ENCODE assay signal across 15 cellular contexts in genomic region chr1:24441996-24442668, GRCh38. TPM values are rescaled to one million over a fixed set of nuclear protein-coding genes. Genes with fewer than 3 reads are reported as not detected.
DNase-seq lines count a peak whose midpoint lies in the region; ATAC-seq, FAIRE-seq and TF ChIP-seq lines count a peak whose summit lies in the region.
"Had no signal": no experiment of that assay in that cellular context is flagged by ENCODE, and none has a peak within 500 bp of the region (broad histone marks: within the 10 kb centered on the region; RNA-seq: fewer than 3 reads in every experiment).

No MANE protein-coding gene starts in this region.

- no peak overlapping the region for H2BK120ac ChIP-seq in H1 (replicated peaks; ENCODE audit: low read depth, low read length)

- H3K9ac ChIP-seq in K562 (ENCODE audit: insufficient read depth in 1 of 2, low read depth in 2 of 2, low read length in 2 of 2), result no peak overlapping the region
- H3K9ac ChIP-seq in H1 (replicated peaks in 1 of 4; ENCODE audit: extremely low read depth in 1 of 4, low read depth in 3 of 4, low read length in 3 of 4), result no peak overlapping the region
- H3K9ac ChIP-seq: GM23248 had no signal

- intact Hi-C loops in left ventricle myocardium inferior (cut with micrococcal nuclease), result no loop called here
- intact Hi-C loops in cardiac septum (cut with DNase I), result no loop called here
- intact Hi-C loops in K562 (cut with micrococcal nuclease), result no loop called here
- intact Hi-C loops in tibial artery (cut with DNase I; ENCODE audit: low total_unique reads), result no loop called here
- intact Hi-C loops in pancreas (cut with DNase I), result no loop called here

- no peak overlapping the region for H3K18ac ChIP-seq in H1 (ENCODE audit: extremely low read depth, low read length)

- H2BK15ac ChIP-seq in H1 (ENCODE audit: low read length), result no peak overlapping the region

- TF ChIP-seq CTCF in left ventricle myocardium inferior (IDR thresholded peaks at IDR 0.05; ENCODE audit: borderline replicate concordance) (no peak), K562 (IDR thresholded peaks at IDR 0.05 in 2 of 3, conservative IDR thresholded peaks at IDR 0.05 in 1 of 3; ENCODE audit: insufficient read depth in 2 of 3, low read depth in 1 of 3, low read length in 3 of 3) (no peak), H1 (IDR thresholded peaks at IDR 0.05; ENCODE audit: control extremely low read depth in 1 of 3, insufficient read depth in 1 of 3, low read depth in 1 of 3, low read length in 3 of 3) (no peak), tibial artery (IDR thresholded peaks at IDR 0.05) (no peak), pancreas (IDR thresholded peaks at IDR 0.05) (no peak)

- peaks cover 13% of the 10 kb centered on the region for H3K36me3 ChIP-seq in left ventricle myocardium inferior
- peaks cover 41% of the 10 kb centered on the region for H3K36me3 ChIP-seq in K562 (ENCODE audit: control insufficient read depth, insufficient read depth, low read length)
- no peaks in the 10 kb centered on the region; a peak in 2 of 8 replicates for H3K36me3 ChIP-seq in H1 (ENCODE audit: control insufficient read depth in 2 of 4, insufficient read depth in 4 of 4, low read length in 3 of 4)
- peaks cover 0 to 20% (median 0%) of the 10 kb centered on the region in 3 donors for H3K36me3 ChIP-seq in tibial artery
- peaks cover 0 to 4% (median 0%) of the 10 kb centered on the region in 3 donors for H3K36me3 ChIP-seq in pancreas

- TF ChIP-seq EP300 in K562 (IDR thresholded peaks at IDR 0.05; ENCODE audit: low read length) (no peak), H1 (IDR thresholded peaks at IDR 0.05; ENCODE audit: borderline replicate concordance in 1 of 2, low read depth in 2 of 2, low read length in 2 of 2) (no peak)

- H3K36me3 Mint-ChIP-seq in activated naive CD4-positive, alpha-beta T cell treated with anti-CD3 and anti-CD28 coated beads, Interleukin-2, amount 50 U/mL, for 72 hours, result peaks cover 12 to 33% of the 10 kb centered on the region in 2 donors

- H3K27me3 ChIP-seq in left ventricle myocardium inferior (ENCODE audit: low read depth) (no peaks in the 10 kb centered on the region), K562 (ENCODE audit: control insufficient read depth in 2 of 2, insufficient read depth in 2 of 2, low read length in 2 of 2) (no peaks in the 10 kb centered on the region), H1 (replicated peaks in 1 of 4; ENCODE audit: control insufficient read depth in 3 of 4, extremely low read depth in 1 of 4, insufficient read depth in 3 of 4, low read length in 3 of 4) (no peaks in the 10 kb centered on the region), tibial artery (peaks cover 0 to 17% of the 10 kb centered on the region in 2 donors), pancreas (no peaks in the 10 kb centered on the region)

- WGBS in K562 (ENCODE audit: insufficient coverage, low coverage, missing lambda C conversion rate), result 87% methylated on average over 14 of the region's 14 CpGs
- WGBS in H1 (ENCODE audit: extremely low coverage in 1 of 2, insufficient coverage in 1 of 2, insufficient read length in 1 of 2, insufficient replicate concordance in 2 of 2, low coverage in 1 of 2, low lambda C conversion rate in 2 of 2, missing lambda C conversion rate in 1 of 2), 2 experiments, result 94% methylated on average over 14 of the region's 14 CpGs; no CpG with 5 or more reads in 1 of the 2 experiments
- 92 to 93% methylated on average over 14 of the region's 14 CpGs for WGBS in pancreas, 2 donors

- no peak for ATAC-seq in K562
- ATAC-seq in activated naive CD4-positive, alpha-beta T cell treated with anti-CD3 and anti-CD28 coated beads, Interleukin-2, amount 50 U/mL, for 72 hours, result no peak
- ATAC-seq in pancreas, result no peak
- ATAC-seq: GM12878 had no signal

- H3K27ac Mint-ChIP-seq in activated naive CD4-positive, alpha-beta T cell treated with anti-CD3 and anti-CD28 coated beads, Interleukin-2, amount 50 U/mL, for 72 hours, result no peak overlapping the region
- H3K27ac Mint-ChIP-seq: B cell had no signal

- peak overlapping the region; percentile 38 for H3K27ac ChIP-seq in left ventricle myocardium inferior (replicated peaks)
- H3K27ac ChIP-seq in K562 (ENCODE audit: extremely low read depth, low read depth, low read length), result no peak overlapping the region
- no peak overlapping the region for H3K27ac ChIP-seq in H1 (ENCODE audit: low read depth, low read length)
- no peak overlapping the region for H3K27ac ChIP-seq in tibial artery
- no peak overlapping the region for H3K27ac ChIP-seq in pancreas
- H3K27ac ChIP-seq: GM23248 had no signal

- no peaks in the 10 kb centered on the region for H3K23me2 ChIP-seq in H1 (ENCODE audit: low read depth, low read length)

- TF ChIP-seq RAD21 in K562 (CRISPR knock-in tag; conservative IDR thresholded peaks at IDR 0.05 in 1 of 2, IDR thresholded peaks at IDR 0.05 in 1 of 2) (no peak), H1 (IDR thresholded peaks at IDR 0.05 in 1 of 2, conservative IDR thresholded peaks at IDR 0.05 in 1 of 2; ENCODE audit: low read depth in 2 of 2, low read length in 2 of 2) (no peak)

- H3K79me2 ChIP-seq in K562 (ENCODE audit: control insufficient read depth, insufficient read depth, low read length) (peaks cover 4% of the 10 kb centered on the region; the same call in 1 of the 3 replicates), H1 (ENCODE audit: control insufficient read depth in 1 of 2, insufficient read depth in 2 of 2, low read length in 2 of 2) (no peaks in the 10 kb centered on the region)

- no peak overlapping the region for H4K5ac ChIP-seq in H1 (ENCODE audit: insufficient read length, low read depth, low read length)

- peaks cover 0 to 6% of the 10 kb centered on the region in 2 donors for H3K9me3 Mint-ChIP-seq in activated naive CD4-positive, alpha-beta T cell treated with anti-CD3 and anti-CD28 coated beads, Interleukin-2, amount 50 U/mL, for 72 hours
- H3K9me3 Mint-ChIP-seq: CD4-positive, alpha-beta T cell had no signal

- no peak overlapping the region for H2BK5ac ChIP-seq in H1 (ENCODE audit: low read depth, low read length)

- H3K4me1 ChIP-seq in left ventricle myocardium inferior (peaks cover 44% of the 10 kb centered on the region), K562 (replicated peaks in 1 of 2; ENCODE audit: control insufficient read depth in 2 of 2, insufficient read depth in 2 of 2, low read length in 2 of 2) (peaks cover 9 to 19% of the 10 kb centered on the region in 2 experiments; a peak in 4 of 5 replicates), H1 (replicated peaks in 1 of 4; ENCODE audit: control insufficient read depth in 3 of 4, insufficient read depth in 4 of 4, low read length in 3 of 4) (peaks cover 3 to 12% (median 5%) of the 10 kb centered on the region in 4 experiments), tibial artery (peaks cover 0 to 13% (median 0%) of the 10 kb centered on the region in 4 donors), pancreas (peaks cover 0 to 4% (median 0%) of the 10 kb centered on the region in 3 donors)

- H3K79me1 ChIP-seq in H1 (ENCODE audit: low read depth, low read length), result no peaks in the 10 kb centered on the region

- H3K14ac ChIP-seq in H1 (ENCODE audit: insufficient read length), result no peak overlapping the region

- H3K4me2 ChIP-seq in K562 (ENCODE audit: insufficient read depth, low read length) (no peak overlapping the region), H1 (ENCODE audit: insufficient read depth in 1 of 2, low read depth in 2 of 2, low read length in 2 of 2) (no peak overlapping the region)

- H3K9me3 ChIP-seq in left ventricle myocardium inferior (replicated peaks) (no peaks in the 10 kb centered on the region), K562 (replicated peaks; ENCODE audit: control insufficient read depth, insufficient read depth, low read depth, low read length) (no peaks in the 10 kb centered on the region), H1 (ENCODE audit: insufficient read depth in 2 of 2, low read depth in 1 of 2, low read length in 1 of 2) (no peaks in the 10 kb centered on the region), tibial artery (no peaks in the 10 kb centered on the region), pancreas (no peaks in the 10 kb centered on the region)

- peak overlapping the region; percentile 53; the same call in 1 of the 2 replicates for H4K8ac ChIP-seq in H1 (ENCODE audit: extremely low read depth, insufficient read depth, low read length)

- H3K9me1 ChIP-seq in K562 (ENCODE audit: control insufficient read depth, insufficient read depth, low read length), result no peaks in the 10 kb centered on the region

- POLR2A ChIA-PET in K562 (lab: Yijun Ruan, JAX) (interaction anchor here (0.8 to 1.5 kb wide), 8 partner anchors 10 to 280 kb away, joined by 3 to 8 read pairs (median 4); no protein-coding TSS in a partner anchor), H1 (lab: Charles Lee; ENCODE audit: partially characterized antibody) (interaction anchor here (1.2 kb wide), 1 partner anchor 10 kb away, joined by 3 read pairs; no protein-coding TSS in a partner anchor)

- H3K4ac ChIP-seq in H1 (replicated peaks; ENCODE audit: insufficient read length, low read depth, low read length), result no peak overlapping the region

- DNase-seq in left ventricle myocardium inferior, result no peak
- DNase-seq in cardiac septum (ENCODE audit: low spot score), result no peak
- no peak for DNase-seq in K562 (ENCODE audit: extremely low read depth in 1 of 4, low spot score in 3 of 4)
- DNase-seq in H1 (ENCODE audit: low read depth in 1 of 2, low spot score in 2 of 2), result no peak
- DNase-seq in tibial artery, result no peak
- no peak for DNase-seq in activated naive CD4-positive, alpha-beta T cell treated with anti-CD3 and anti-CD28 coated beads, Interleukin-2, amount 50 U/mL, for 72 hours (ENCODE audit: low spot score in 2 of 2)
- no peak for DNase-seq in pancreas
- DNase-seq: ACHN; CD4-positive, alpha-beta T cell; DMS79; H7 had no signal

- no peak overlapping the region for H3K56ac ChIP-seq in H1 (replicated peaks; ENCODE audit: insufficient read length, low read depth, low read length)

- H4K20me1 ChIP-seq in K562 (replicated peaks; ENCODE audit: control insufficient read depth, insufficient read depth, low read length), result 0 out of 2 replicates have a peak, but pooled peaks cover 3% of the 10 kb centered on the region
- no peaks in the 10 kb centered on the region for H4K20me1 ChIP-seq in H1 (replicated peaks in 1 of 2; ENCODE audit: control insufficient read depth in 1 of 2, insufficient read depth in 2 of 2, low read length in 2 of 2)

- in situ Hi-C loops in K562 (cut with MboI), result no loop called here

- no peak overlapping the region for H2BK20ac ChIP-seq in H1 (ENCODE audit: low read length)

- BruUV-seq in K562 (replicated peaks; lab: Mats Ljungman, UMichigan), result no TSS peak

- no peak overlapping the region for H4K91ac ChIP-seq in H1 (replicated peaks; ENCODE audit: insufficient read length, low read length)

- no peak overlapping the region for H3K23ac ChIP-seq in H1 (ENCODE audit: insufficient read length)

- H3K4me3 ChIP-seq in left ventricle myocardium inferior (no peak overlapping the region), K562 (no peak overlapping the region), H1 (ENCODE audit: extremely low read depth in 1 of 4, insufficient read depth in 2 of 4, low read depth in 3 of 4, low read length in 4 of 4) (no peak overlapping the region), tibial artery (no peak overlapping the region), pancreas (no peak overlapping the region)
- H3K4me3 ChIP-seq: GM12878, GM23248 had no signal

- no peak overlapping the region for H2AK5ac ChIP-seq in H1 (ENCODE audit: low read depth, low read length)

- TF ChIP-seq POLR2A in K562 (conservative IDR thresholded peaks at IDR 0.05), result no peak
- no peak for TF ChIP-seq POLR2A in H1 (IDR thresholded peaks at IDR 0.05; ENCODE audit: control extremely low read depth in 1 of 2, low read depth in 2 of 2, low read length in 2 of 2)

- CTCF ChIA-PET in K562 (lab: Yijun Ruan, JAX; ENCODE audit: low intra/inter-chr PET ratio), result no interaction called here
- CTCF ChIA-PET in H1 (lab: Charles Lee; ENCODE audit: partially characterized antibody), result interaction anchor here (0.9 to 1.4 kb wide), 5 partner anchors 10 to 64 kb away, joined by 3 to 5 read pairs (median 3); no protein-coding TSS in a partner anchor

- no peak for FAIRE-seq in K562 (lab: Jason Lieb, UNC)
- FAIRE-seq in H1 (lab: Jason Lieb, UNC), result no peak
- FAIRE-seq in pancreas (lab: Jason Lieb, UNC), result no peak
- FAIRE-seq: GM12878, GM18507 had no signal

- H2BK12ac ChIP-seq in H1 (ENCODE audit: low read depth, low read length), result no peak overlapping the region

- no peak overlapping the region for H2AFZ ChIP-seq in K562 (ENCODE audit: low read depth, low read length)
- no peak overlapping the region for H2AFZ ChIP-seq in H1 (ENCODE audit: low read length)
- H2AFZ ChIP-seq: GM23248 had no signal

RNA-seq across cellular contexts. Expression of gene NIPAL3, which starts 26.5 kb away (rescaled TPM):
- total RNA-seq in left ventricle myocardium inferior (30.1 TPM), cardiac septum (21.3 TPM), K562 (2014; rRNA removed) (15.4 and 24.7 TPM in 2 replicates), K562 (2014; rRNA removed; fragmentation: Illumina TruSeq; extraction: Trizol) (16.3 and 16.6 TPM in 2 replicates), K562 (2015; rRNA removed; fragmentation: Illumina TruSeq; extraction: Trizol) (11.3 and 11.4 TPM in 2 replicates), K562 (2021) (26.0 and 26.3 TPM in 2 replicates), pancreas (10 to 100 TPM; 16.1 to 25.4 (median 19.3) TPM)
- 55.9 and 56.4 TPM in 2 replicates for total RNA-seq in K562 (2011; cell fraction: chromatin; rRNA removed; ENCODE audit: low replicate concordance)
- 44.2 and 44.6 TPM in 2 replicates for total RNA-seq in K562 (2011; cell fraction: nucleolus; rRNA removed)
- total RNA-seq in K562 (2011; cell fraction: nucleoplasm; rRNA removed), result 57.1 and 68.0 TPM in 2 replicates
- polyA plus RNA-seq in K562 (2011; rRNA removed) (16.0 and 18.2 TPM in 2 replicates), K562 (2014; fragmentation: Illumina TruSeq; extraction: Trizol) (20.0 and 21.3 TPM in 2 replicates), K562 (2014; fragmentation: Nextera tagmentation; extraction: Ambion mirVana) (10 to 100 TPM; 10.5 to 12.2 TPM), K562 (2014; rRNA removed) (13.8 and 16.2 TPM in 2 replicates), H1 (2011; rRNA removed) (8.8 and 9.1 TPM in 2 replicates), pancreas (1 to 10 TPM; 7.2 to 8.5 TPM)
- polyA plus RNA-seq in K562 (2011; cell fraction: cytosol; rRNA removed), result 18.5 and 19.9 TPM in 2 replicates
- 14.4 and 16.1 TPM in 2 replicates for polyA plus RNA-seq in K562 (2011; cell fraction: nucleus; rRNA removed)
- 16.3 and 17.9 TPM in 2 replicates for polyA plus RNA-seq in K562 (2012)
- polyA minus RNA-seq in K562 (2011; rRNA and poly(A)+ RNA removed), result 18.9 and 24.0 TPM in 2 replicates
- 10.6 and 15.2 TPM in 2 replicates for polyA minus RNA-seq in K562 (2011; cell fraction: cytosol; rRNA and poly(A)+ RNA removed)
- polyA minus RNA-seq in K562 (2011; cell fraction: nucleus; rRNA and poly(A)+ RNA removed), result 13.1 and 19.4 TPM in 2 replicates
- total RNA-seq in H1 (2021; fragmentation: NEBNext Ultra II Directional; extraction: Animal tissue kit (Norgen Biotek cat#: 25700)), result 11.0 and 12.6 TPM in 2 replicates
- 9.1 TPM for polyA plus RNA-seq in H1 (2011; cell fraction: cytosol; rRNA removed)
- 9.5 TPM for polyA plus RNA-seq in H1 (2011; cell fraction: nucleus; rRNA removed)
- polyA plus RNA-seq in H1 (2012, experiment 1 of 2), result 7.2 to 8.6 TPM (median 7.5 TPM) in 4 replicates
- 2.2 TPM for polyA plus RNA-seq in H1 (2012, experiment 2 of 2)
- polyA plus RNA-seq in H1 (2013, experiment 1 of 2), result 7.8 TPM
- 7.7 TPM for polyA plus RNA-seq in H1 (2013, experiment 2 of 2)
- 17.7 and 19.5 TPM in 2 replicates for polyA minus RNA-seq in H1 (2011; rRNA and poly(A)+ RNA removed)
- 6.3 TPM for polyA minus RNA-seq in H1 (2011; cell fraction: cytosol; rRNA and poly(A)+ RNA removed)
- polyA minus RNA-seq in H1 (2011; cell fraction: nucleus; rRNA and poly(A)+ RNA removed), result 8.1 TPM
- 10 to 100 TPM; 40.7 to 66.1 TPM for total RNA-seq in activated naive CD4-positive, alpha-beta T cell treated with anti-CD3 and anti-CD28 coated beads, Interleukin-2, amount 50 U/mL, for 72 hours

RNA-seq across cellular contexts. Expression of gene STPG1, which starts 28.6 kb away (rescaled TPM):
- total RNA-seq in left ventricle myocardium inferior (4.9 TPM), cardiac septum (5.2 TPM), K562 (2014; rRNA removed) (6.7 and 7.6 TPM in 2 replicates), K562 (2014; rRNA removed; fragmentation: Illumina TruSeq; extraction: Trizol) (8.2 and 8.3 TPM in 2 replicates), K562 (2015; rRNA removed; fragmentation: Illumina TruSeq; extraction: Trizol) (5.1 and 5.5 TPM in 2 replicates), K562 (2021) (7.2 and 7.6 TPM in 2 replicates), pancreas (1 to 10 TPM; 2.7 to 6.3 (median 3.3) TPM)
- total RNA-seq in K562 (2011; cell fraction: chromatin; rRNA removed; ENCODE audit: low replicate concordance), result 14.4 and 22.0 TPM in 2 replicates
- total RNA-seq in K562 (2011; cell fraction: nucleolus; rRNA removed), result 8.7 and 9.3 TPM in 2 replicates
- total RNA-seq in K562 (2011; cell fraction: nucleoplasm; rRNA removed), result 14.4 and 16.4 TPM in 2 replicates
- polyA plus RNA-seq in K562 (2011; rRNA removed) (7.2 and 8.4 TPM in 2 replicates), K562 (2014; fragmentation: Illumina TruSeq; extraction: Trizol) (9.0 and 10.1 TPM in 2 replicates), K562 (2014; fragmentation: Nextera tagmentation; extraction: Ambion mirVana) (10 to 100 TPM; 10.4 to 11.9 TPM), K562 (2014; rRNA removed) (5.0 and 9.4 TPM in 2 replicates), H1 (2011; rRNA removed) (10.8 and 11.2 TPM in 2 replicates), pancreas (1 to 10 TPM; 3.6 to 4.5 TPM)
- 4.4 and 5.4 TPM in 2 replicates for polyA plus RNA-seq in K562 (2011; cell fraction: cytosol; rRNA removed)
- polyA plus RNA-seq in K562 (2011; cell fraction: nucleus; rRNA removed), result 5.9 and 7.6 TPM in 2 replicates
- polyA plus RNA-seq in K562 (2012), result 6.0 and 8.3 TPM in 2 replicates
- polyA minus RNA-seq in K562 (2011; rRNA and poly(A)+ RNA removed), result 7.0 and 7.8 TPM in 2 replicates
- 2.1 and 3.9 TPM in 2 replicates for polyA minus RNA-seq in K562 (2011; cell fraction: cytosol; rRNA and poly(A)+ RNA removed)
- polyA minus RNA-seq in K562 (2011; cell fraction: nucleus; rRNA and poly(A)+ RNA removed), result 5.4 and 7.0 TPM in 2 replicates
- total RNA-seq in H1 (2021; fragmentation: NEBNext Ultra II Directional; extraction: Animal tissue kit (Norgen Biotek cat#: 25700)), result 10.3 and 11.0 TPM in 2 replicates
- polyA plus RNA-seq in H1 (2011; cell fraction: cytosol; rRNA removed), result 10.6 TPM
- 9.3 TPM for polyA plus RNA-seq in H1 (2011; cell fraction: nucleus; rRNA removed)
- polyA plus RNA-seq in H1 (2012, experiment 1 of 2), result 8.5 to 10.4 TPM (median 9.6 TPM) in 4 replicates
- polyA plus RNA-seq in H1 (2012, experiment 2 of 2), result 7.7 TPM
- 8.9 TPM for polyA plus RNA-seq in H1 (2013, experiment 1 of 2)
- polyA plus RNA-seq in H1 (2013, experiment 2 of 2), result 8.5 TPM
- polyA minus RNA-seq in H1 (2011; rRNA and poly(A)+ RNA removed), result 8.9 and 10.7 TPM in 2 replicates
- polyA minus RNA-seq in H1 (2011; cell fraction: cytosol; rRNA and poly(A)+ RNA removed), result 7.3 TPM
- polyA minus RNA-seq in H1 (2011; cell fraction: nucleus; rRNA and poly(A)+ RNA removed), result 14.7 TPM
- total RNA-seq in activated naive CD4-positive, alpha-beta T cell treated with anti-CD3 and anti-CD28 coated beads, Interleukin-2, amount 50 U/mL, for 72 hours, result 1 to 10 TPM; 6.1 to 7.0 TPM
